8 cellular contexts compared by ENCODE assay signal in the genomic region with DNA sequence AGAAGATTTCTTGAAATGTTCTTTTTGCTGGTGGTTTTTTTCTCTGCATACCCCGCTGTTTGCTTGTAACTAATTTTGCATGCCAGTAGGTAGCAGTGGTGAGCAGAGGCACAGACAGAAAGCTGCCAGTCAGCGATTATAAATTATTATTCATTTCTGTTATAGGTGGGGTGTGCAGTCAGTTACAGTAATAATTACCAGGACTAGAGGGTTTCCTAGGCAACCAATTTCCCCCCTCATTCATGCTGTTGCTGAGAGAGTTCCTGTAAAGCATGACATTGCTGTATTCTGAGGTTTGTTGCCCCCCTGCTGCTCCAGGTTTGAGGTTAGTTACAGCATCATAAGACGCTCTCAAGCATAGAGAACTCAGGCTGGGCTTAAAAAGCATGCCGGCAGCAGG.
DNase-seq lines count a peak whose midpoint lies in the region; ATAC-seq and TF ChIP-seq lines count a peak whose summit lies in the region.

No MANE protein-coding gene starts in this region.

- TF ChIP-seq EP300 in gastroesophageal sphincter (IDR thresholded peaks at IDR 0.05): no peak

- DNase-seq in AG09319 (ENCODE audit: extremely low read depth, low read depth) (no peak), LHCN-M2 (ENCODE audit: low read depth) (peak; percentile 3), choroid plexus epithelial cell (ENCODE audit: low read depth) (peak; percentile 78), putamen (ENCODE audit: low spot score) (peak; percentile 64), MG63 (no peak), AG08395 (ENCODE audit: low spot score) (no peak)

- TF ChIP-seq CTCF in AG09319 (IDR thresholded peaks at IDR 0.05; ENCODE audit: low read depth, low read length) (peak; percentile 46), choroid plexus epithelial cell (conservative IDR thresholded peaks at IDR 0.05; ENCODE audit: low read depth, low read length) (peak; percentile 80), gastroesophageal sphincter (IDR thresholded peaks at IDR 0.05) (peak in 1 of 4 experiments; percentile 18)

- H3K36me3 ChIP-seq in MG63 (peaks cover 12% of the 10 kb centered on the region), gastroesophageal sphincter (peaks cover 0 to 4% of the 10 kb centered on the region in 2 donors)

- TF ChIP-seq POLR2A in gastroesophageal sphincter (IDR thresholded peaks at IDR 0.05): no peak

- H3K4me3 ChIP-seq in choroid plexus epithelial cell (ENCODE audit: low read depth, low read length) (no peak overlapping the region), MG63 (no peak overlapping the region), gastroesophageal sphincter (no peak overlapping the region)

- no peaks in the 10 kb centered on the region for H3K27me3 ChIP-seq in MG63
- no peaks in the 10 kb centered on the region for H3K27me3 ChIP-seq in gastroesophageal sphincter

- no peaks in the 10 kb centered on the region for H3K9me3 ChIP-seq in MG63
- H3K9me3 ChIP-seq in gastroesophageal sphincter: no peaks in the 10 kb centered on the region

- 31 to 39% methylated on average over 3 to 4 of the region's 4 CpGs for WGBS in gastroesophageal sphincter (ENCODE audit: low coverage in 1 of 2), 2 donors

- H3K4me1 ChIP-seq in gastroesophageal sphincter: no peaks in the 10 kb centered on the region

- peak; percentile 56 for ATAC-seq in GM18519 (IDR thresholded peaks at IDR 0.05; ENCODE audit: low FRiP score, unreplicated experiment)
- ATAC-seq in gastroesophageal sphincter: no peak

- H3K27ac ChIP-seq in gastroesophageal sphincter: no peak overlapping the region

Comparison
In these comparisons a context has a peak if more than half of its experiments do, and no peak if none do; other contexts are left out.
1. DNase-seq: peak in LHCN-M2 (single experiment), choroid plexus epithelial cell (single experiment) and putamen (single experiment); none in AG09319 (single experiment), MG63 (single experiment) and AG08395 (single experiment).